ENCODE assay signal across 7 cellular contexts in genomic region chr7:37341033-37341630, GRCh38.
DNase-seq lines count a peak whose midpoint lies in the region; ATAC-seq and TF ChIP-seq lines count a peak whose summit lies in the region.

No MANE protein-coding gene starts in this region.

- peak overlapping the region; percentile 67 for H3K4me3 ChIP-seq in HL-60 (replicated peaks; ENCODE audit: insufficient read depth, low read length)
- H3K4me3 ChIP-seq in neuronal stem cell (ENCODE audit: low read length in 2 of 2) = no peak overlapping the region

- H3K14ac ChIP-seq in neuronal stem cell (ENCODE audit: low read length) = no peak overlapping the region

- H2BK12ac ChIP-seq in neuronal stem cell (ENCODE audit: low read length) = no peak overlapping the region

- H2BK120ac ChIP-seq in neuronal stem cell (ENCODE audit: low read depth, low read length) = no peak overlapping the region

- no peak for TF ChIP-seq CTCF in HL-60 (IDR thresholded peaks at IDR 0.05; ENCODE audit: insufficient read depth, low read length)

- H3K9me3 ChIP-seq in neuronal stem cell (replicated peaks in 1 of 2; ENCODE audit: control insufficient read depth in 2 of 2, insufficient read depth in 1 of 2, low read depth in 1 of 2, low read length in 2 of 2) = peaks cover 2 to 5% of the 10 kb centered on the region in 2 donors

- no peak overlapping the region for H2AFZ ChIP-seq in neuronal stem cell (ENCODE audit: low read length)

- H3K27me3 ChIP-seq in HL-60 (ENCODE audit: insufficient read depth, poor library complexity, severe bottlenecking) (no peaks in the 10 kb centered on the region), neuronal stem cell (ENCODE audit: control insufficient read depth in 3 of 3, insufficient read depth in 3 of 3, low read depth in 1 of 3, low read length in 3 of 3) (no peaks in the 10 kb centered on the region)

- no peak overlapping the region for H3K4me2 ChIP-seq in neuronal stem cell (ENCODE audit: insufficient read depth, low read length, poor library complexity, severe bottlenecking)

- H2BK5ac ChIP-seq in neuronal stem cell (ENCODE audit: low read length) = no peak overlapping the region

- H3K79me1 ChIP-seq in neuronal stem cell (ENCODE audit: low read depth, low read length) = no peaks in the 10 kb centered on the region

- H3K36me3 ChIP-seq in neuronal stem cell (replicated peaks in 1 of 2; ENCODE audit: control insufficient read depth in 2 of 2, insufficient read depth in 2 of 2, low read length in 2 of 2) = peaks cover 0 to 3% of the 10 kb centered on the region in 2 donors

- no peak overlapping the region for H4K8ac ChIP-seq in neuronal stem cell (ENCODE audit: low read depth, low read length)

- H2BK15ac ChIP-seq in neuronal stem cell (ENCODE audit: low read length) = no peak overlapping the region

- H3K4ac ChIP-seq in neuronal stem cell (ENCODE audit: low read length) = no peak overlapping the region

- H3K18ac ChIP-seq in neuronal stem cell (ENCODE audit: low read length) = peak overlapping the region; percentile 16

- DNase-seq in HL-60 (ENCODE audit: low read depth in 1 of 2, low spot score in 1 of 2) = no peak
- no peak for DNase-seq in neuronal stem cell (ENCODE audit: low spot score)
- no peak for DNase-seq in erythroblast (lab: John Stamatoyannopoulos, UW)
- no peak for DNase-seq in activated gamma-delta T cell treated with Interleukin-2 at 50 U/mL for 16 hours
- no peak for DNase-seq in hepatic stellate cell (ENCODE audit: low spot score)

- no peak for TF ChIP-seq POLR2A in erythroblast (IDR thresholded peaks at IDR 0.05; ENCODE audit: low read length)

- no peak overlapping the region for H3K9ac ChIP-seq in neuronal stem cell (ENCODE audit: low read depth, low read length, poor library complexity)

- no peak overlapping the region for H4K91ac ChIP-seq in neuronal stem cell (ENCODE audit: low read depth, low read length, poor library complexity)

- H2AK5ac ChIP-seq in neuronal stem cell (ENCODE audit: low read depth, low read length) = no peak overlapping the region

- H3K23ac ChIP-seq in neuronal stem cell (ENCODE audit: low read depth, low read length, poor library complexity) = no peak overlapping the region

- peaks cover 0 to 3% of the 10 kb centered on the region in 2 donors for H3K4me1 ChIP-seq in neuronal stem cell (ENCODE audit: control insufficient read depth in 2 of 2, insufficient read depth in 1 of 2, low read depth in 1 of 2, low read length in 2 of 2)

- ATAC-seq in GM18907 (IDR thresholded peaks at IDR 0.05; ENCODE audit: unreplicated experiment) = peak; percentile 41
- ATAC-seq in HG02571 (IDR thresholded peaks at IDR 0.05; ENCODE audit: unreplicated experiment) = peak; percentile 38

- peak overlapping the region; percentile 93 for H3K27ac ChIP-seq in HL-60 (replicated peaks)
- H3K27ac ChIP-seq in neuronal stem cell (replicated peaks; ENCODE audit: low read length) = no peak overlapping the region

- no CpG with 5 or more reads among the region's 6 CpGs for WGBS in neuronal stem cell (ENCODE audit: extremely low coverage in 2 of 2, insufficient read length in 2 of 2, insufficient replicate concordance in 1 of 2), 2 donors
